In genomic region chr4:138399041-138399440, GRCh38 we compare ENCODE assay signal across 22 cellular contexts.
A peak's percentile ranks its signal among the peaks of the same experiment; 100 is the strongest.
DNase-seq lines count a peak whose midpoint lies in the region; ATAC-seq and TF ChIP-seq lines count a peak whose summit lies in the region.
"Had no signal": no experiment of that assay in that cellular context is flagged by ENCODE, and none has a peak within 500 bp of the region (broad histone marks: within the 10 kb centered on the region; RNA-seq: fewer than 3 reads in every experiment).

No MANE protein-coding gene starts in this region.

- H3K56ac ChIP-seq in mesendoderm (ENCODE audit: low read length), result no peak overlapping the region

- peak overlapping the region; percentile 78 for H3K27ac Mint-ChIP-seq in endothelial cell (ENCODE audit: unreplicated experiment)

- intact Hi-C loops in left ventricle myocardium inferior (cut with micrococcal nuclease), result no loop called here
- intact Hi-C loops in Right ventricle myocardium inferior (cut with DNase I), result no loop called here
- intact Hi-C loops in body of pancreas (cut with DNase I), result no loop called here

- H3K4me1 ChIP-seq in left ventricle myocardium inferior, result peaks cover 37% of the 10 kb centered on the region
- peaks cover 40% of the 10 kb centered on the region for H3K4me1 ChIP-seq in body of pancreas
- H3K4me1 ChIP-seq in mesendoderm (ENCODE audit: control insufficient read depth, low read depth, low read length), result no peaks in the 10 kb centered on the region
- H3K4me1 ChIP-seq: BE2C had no signal

- H3K36me3 ChIP-seq in left ventricle myocardium inferior (no peaks in the 10 kb centered on the region), body of pancreas (replicated peaks in 1 of 2; ENCODE audit: insufficient read depth in 1 of 2, low read depth in 2 of 2) (no peaks in the 10 kb centered on the region), mesendoderm (ENCODE audit: control insufficient read depth, insufficient read depth, low read length) (no peaks in the 10 kb centered on the region)
- H3K36me3 ChIP-seq: BE2C had no signal

- H2BK15ac ChIP-seq in mesendoderm (replicated peaks; ENCODE audit: low read depth), result no peak overlapping the region

- H2BK120ac ChIP-seq in mesendoderm (ENCODE audit: low read depth, low read length), result no peak overlapping the region

- H4K5ac ChIP-seq in mesendoderm (ENCODE audit: low read length), result no peak overlapping the region

- ATAC-seq in Right ventricle myocardium inferior, result no peak
- no peak for ATAC-seq in body of pancreas

- H3K27me3 ChIP-seq in left ventricle myocardium inferior (ENCODE audit: low read depth) (no peaks in the 10 kb centered on the region), body of pancreas (no peaks in the 10 kb centered on the region), mesendoderm (ENCODE audit: insufficient read depth, low read length, poor library complexity) (no peaks in the 10 kb centered on the region)
- H3K27me3 ChIP-seq: BE2C had no signal

- H3K9ac ChIP-seq in mesendoderm (ENCODE audit: low read length), result no peak overlapping the region

- TF ChIP-seq CTCF in left ventricle myocardium inferior (IDR thresholded peaks at IDR 0.05; ENCODE audit: borderline replicate concordance) (no peak), body of pancreas (IDR thresholded peaks at IDR 0.05) (no peak), endothelial cell (IDR thresholded peaks at IDR 0.05; ENCODE audit: unreplicated experiment) (no peak)

- H3K4me1 Mint-ChIP-seq in endothelial cell (ENCODE audit: unreplicated experiment), result peaks cover 10% of the 10 kb centered on the region

- H3K4me2 ChIP-seq in mesendoderm (ENCODE audit: low read length), result no peak overlapping the region
- H3K4me2 ChIP-seq: PC-9 had no signal

- H3K79me1 ChIP-seq in mesendoderm (ENCODE audit: low read length), result no peaks in the 10 kb centered on the region

- H4K8ac ChIP-seq in mesendoderm (ENCODE audit: low read depth, low read length), result no peak overlapping the region

- H3K9me3 ChIP-seq in left ventricle myocardium inferior (replicated peaks) (no peaks in the 10 kb centered on the region), body of pancreas (no peaks in the 10 kb centered on the region)
- H3K9me3 ChIP-seq: BE2C had no signal

- H3K18ac ChIP-seq in mesendoderm (ENCODE audit: low read length), result no peak overlapping the region

- H3K79me2 ChIP-seq in mesendoderm (ENCODE audit: control insufficient read depth, insufficient read depth, low read length), result no peaks in the 10 kb centered on the region

- no peaks in the 10 kb centered on the region for H3K27me3 Mint-ChIP-seq in endothelial cell (ENCODE audit: unreplicated experiment)

- no peaks in the 10 kb centered on the region for H3K36me3 Mint-ChIP-seq in endothelial cell (ENCODE audit: low read depth, unreplicated experiment)
- H3K36me3 Mint-ChIP-seq: CD14-positive monocyte had no signal

- DNase-seq in left ventricle myocardium inferior (no peak), Right ventricle myocardium inferior (ENCODE audit: missing footprints) (no peak), body of pancreas (no peak), endothelial cell (ENCODE audit: low spot score) (no peak), RKO (ENCODE audit: low spot score) (no peak), amygdala (lab: John Stamatoyannopoulos, UW) (no peak), ureter (ENCODE audit: low spot score) (no peak), mesendoderm (no peak)
- DNase-seq: ACHN, BE2C, Calu3, DND-41, HCEC 1CT, Karpas-422, NCI-H1092, NCI-H1694 treated with DMSO at 0.1 percent for 48 hours, NCI-H2227 treated with DMSO at 0.1 percent for 48 hours, NCI-H526 treated with DMSO at 0.1 percent for 48 hours, PC-9, RPMI8226, SHP77 had no signal

- H2AK5ac ChIP-seq in mesendoderm (ENCODE audit: low read length), result no peak overlapping the region

- TF ChIP-seq POLR2A in body of pancreas (IDR thresholded peaks at IDR 0.05), result no peak

- peak overlapping the region; percentile 83 for H3K27ac ChIP-seq in left ventricle myocardium inferior (replicated peaks)
- peak overlapping the region in 3 of 4 donors; percentile 29 to 73 (median 70) for H3K27ac ChIP-seq in body of pancreas
- no peak overlapping the region for H3K27ac ChIP-seq in mesendoderm (ENCODE audit: low read depth, low read length)
- H3K27ac ChIP-seq: PC-9 had no signal

- H2BK5ac ChIP-seq in mesendoderm (ENCODE audit: low read length), result no peak overlapping the region

- H3K4ac ChIP-seq in mesendoderm (ENCODE audit: low read depth, low read length), result no peak overlapping the region

- no peak overlapping the region for H3K4me3 Mint-ChIP-seq in endothelial cell (ENCODE audit: unreplicated experiment)
- H3K4me3 Mint-ChIP-seq: CD14-positive monocyte had no signal

- no peaks in the 10 kb centered on the region for H3K9me3 Mint-ChIP-seq in endothelial cell (ENCODE audit: unreplicated experiment)

- no peak overlapping the region for H3K23ac ChIP-seq in mesendoderm (ENCODE audit: low read length)

- H3K4me3 ChIP-seq in left ventricle myocardium inferior (no peak overlapping the region), body of pancreas (no peak overlapping the region), mesendoderm (ENCODE audit: low read length) (no peak overlapping the region)
- H3K4me3 ChIP-seq: PC-9 had no signal

- WGBS in body of pancreas, 2 donors, result 14 to 44% methylated on average over 1 of the region's 1 CpG
- WGBS in mesendoderm (ENCODE audit: extremely low coverage, insufficient coverage, low lambda C conversion rate), result no CpG with 5 or more reads among the region's 1 CpG
